ENCODE assay signal across 25 cellular contexts in the genomic region with DNA sequence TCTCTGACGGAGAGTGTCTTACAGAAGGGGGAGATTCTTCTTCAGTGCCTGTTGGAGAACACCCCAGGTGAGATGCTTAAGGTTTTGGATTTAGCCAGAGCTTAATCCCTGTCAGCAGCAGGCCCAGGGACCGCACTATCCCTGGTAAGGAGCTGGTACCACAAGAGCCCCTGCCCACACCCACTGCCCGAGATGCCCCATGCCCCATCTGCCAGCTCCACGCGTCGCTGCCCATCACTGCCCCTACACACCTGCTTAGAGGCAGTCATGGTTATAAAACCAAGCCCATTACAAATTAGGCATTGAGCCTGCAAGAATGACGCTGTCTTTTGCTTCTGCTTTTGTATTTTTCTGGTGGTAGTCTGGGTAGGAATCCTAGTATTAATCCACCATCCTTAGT. TPM values are rescaled to one million over a fixed set of nuclear protein-coding genes. Genes with fewer than 3 reads are reported as not detected.
DNase-seq lines count a peak whose midpoint lies in the region; ATAC-seq, FAIRE-seq and TF ChIP-seq lines count a peak whose summit lies in the region.
"Had no signal": no experiment of that assay in that cellular context is flagged by ENCODE, and none has a peak within 500 bp of the region (broad histone marks: within the 10 kb centered on the region; RNA-seq: fewer than 3 reads in every experiment).

No MANE protein-coding gene starts in this region.

- peaks cover 78% of the 10 kb centered on the region for H3K36me3 ChIP-seq in left ventricle myocardium inferior
- peaks cover 70% of the 10 kb centered on the region for H3K36me3 ChIP-seq in HUES64 (ENCODE audit: insufficient read depth, low read length)
- H3K36me3 ChIP-seq in iPS-20b (ENCODE audit: insufficient read depth, low read depth, low read length) = peaks cover 77% of the 10 kb centered on the region
- H3K36me3 ChIP-seq: breast epithelium had no signal

- no peak for FAIRE-seq in HTR-8/SVneo (lab: Jason Lieb, UNC)
- FAIRE-seq: GM12892, H1, keratinocyte had no signal

- H3K27me3 ChIP-seq in left ventricle myocardium inferior (ENCODE audit: low read depth) = no peaks in the 10 kb centered on the region
- no peaks in the 10 kb centered on the region for H3K27me3 ChIP-seq in HUES64 (ENCODE audit: insufficient read depth, low read length)
- no peaks in the 10 kb centered on the region for H3K27me3 ChIP-seq in iPS-20b (ENCODE audit: insufficient read depth, low read length)
- H3K27me3 ChIP-seq: adrenal gland, breast epithelium, colonic mucosa, esophagus squamous epithelium, gastrocnemius medialis, MG63, vagina had no signal

- H3K9ac ChIP-seq in HUES64 (ENCODE audit: low read depth, low read length) = no peak overlapping the region
- H3K9ac ChIP-seq in iPS-20b (ENCODE audit: low read depth, low read length) = no peak overlapping the region

- 81% methylated on average over 7 of the region's 7 CpGs for WGBS in HUES64

- H3K9me3 ChIP-seq in left ventricle myocardium inferior (replicated peaks) = no peaks in the 10 kb centered on the region
- no peaks in the 10 kb centered on the region for H3K9me3 ChIP-seq in HUES64 (ENCODE audit: insufficient read depth, low read depth, low read length)
- H3K9me3 ChIP-seq in iPS-20b (ENCODE audit: insufficient read depth, low read depth, low read length) = no peaks in the 10 kb centered on the region
- H3K9me3 ChIP-seq: adrenal gland, breast epithelium, colonic mucosa, esophagus squamous epithelium, gastrocnemius medialis, MG63, vagina had no signal

- no peak for ATAC-seq in Right ventricle myocardium inferior
- no peak for ATAC-seq in GM21526 (IDR thresholded peaks at IDR 0.05; ENCODE audit: low FRiP score, unreplicated experiment)
- ATAC-seq: effector memory CD8-positive, alpha-beta T cell; gastrocnemius medialis had no signal

- no peak overlapping the region for H3K4me3 ChIP-seq in left ventricle myocardium inferior
- no peak overlapping the region for H3K4me3 ChIP-seq in HUES64 (ENCODE audit: low read length)
- peak overlapping the region; percentile 29; the same call in 1 of the 2 replicates for H3K4me3 ChIP-seq in iPS-20b (ENCODE audit: low read length)
- H3K4me3 ChIP-seq: adrenal gland, breast epithelium, colonic mucosa, esophagus squamous epithelium, gastrocnemius medialis, lung, MG63, vagina had no signal

- TF ChIP-seq CTCF in left ventricle myocardium inferior (IDR thresholded peaks at IDR 0.05; ENCODE audit: borderline replicate concordance) = no peak

- H3K27ac ChIP-seq in left ventricle myocardium inferior (replicated peaks) (peak overlapping the region; percentile 79), HUES64 (ENCODE audit: low read depth, low read length) (peak overlapping the region; percentile 47; the same call in 1 of the 2 replicates), iPS-20b (ENCODE audit: low read length) (no peak overlapping the region)
- H3K27ac ChIP-seq: adrenal gland, breast epithelium, colonic mucosa, esophagus squamous epithelium, HL-60, vagina had no signal

- DNase-seq in left ventricle myocardium inferior (no peak), Right ventricle myocardium inferior (ENCODE audit: missing footprints) (no peak), HTR-8/SVneo (ENCODE audit: insufficient read length, low spot score) (no peak), T-helper 2 cell (no peak)
- DNase-seq: activated B cell treated with CpG ODN at 0.5 μM for 24 hours; DND-41; effector memory CD8-positive, alpha-beta T cell; esophagus squamous epithelium; gastrocnemius medialis; MG63; NCI-H1436; NCI-H510A treated with DMSO at 0.1 percent for 48 hours; T-helper 9 cell had no signal

- intact Hi-C loops in left ventricle myocardium inferior (cut with micrococcal nuclease) = no loop called here
- intact Hi-C loops in Right ventricle myocardium inferior (cut with DNase I) = no loop called here

- H3K4me1 ChIP-seq in left ventricle myocardium inferior = peaks cover 68% of the 10 kb centered on the region
- H3K4me1 ChIP-seq in HUES64 (ENCODE audit: insufficient read depth, low read length) = peaks cover 22% of the 10 kb centered on the region
- H3K4me1 ChIP-seq in iPS-20b (ENCODE audit: insufficient read depth, low read length) = peaks cover 28% of the 10 kb centered on the region; the same call in 1 of the 2 replicates

RNA-seq across cellular contexts. Expression of a gene that starts 21.7 kb away (rescaled TPM):
- total RNA-seq in left ventricle myocardium inferior (20.2 TPM), Right ventricle myocardium inferior (19.7 TPM)
- polyA plus RNA-seq in HUES64 (2013, experiment 1 of 2) = 14.3 TPM
- polyA plus RNA-seq in HUES64 (2013, experiment 2 of 2) = 14.5 TPM

RNA-seq across cellular contexts. Expression of a gene that starts 52.0 kb away (rescaled TPM):
- total RNA-seq in left ventricle myocardium inferior (115 TPM), Right ventricle myocardium inferior (119 TPM)
- 118 TPM for polyA plus RNA-seq in HUES64 (2013, experiment 1 of 2)
- 123 TPM for polyA plus RNA-seq in HUES64 (2013, experiment 2 of 2)
